Comparison of ENCODE assay signal across 11 cellular contexts in genomic region chr13:33126909-33127607, GRCh38.
DNase-seq lines count a peak whose midpoint lies in the region; ATAC-seq, FAIRE-seq and TF ChIP-seq lines count a peak whose summit lies in the region.
"Had no signal": no experiment of that assay in that cellular context is flagged by ENCODE, and none has a peak within 500 bp of the region (broad histone marks: within the 10 kb centered on the region; RNA-seq: fewer than 3 reads in every experiment).

No MANE protein-coding gene starts in this region.

- no peak for FAIRE-seq in pancreas (lab: Jason Lieb, UNC)

- H3K27me3 ChIP-seq in A673 (replicated peaks; ENCODE audit: insufficient read depth, low read depth, low read length, poor library complexity) (no peaks in the 10 kb centered on the region), SJCRH30 (no peaks in the 10 kb centered on the region), pancreas (no peaks in the 10 kb centered on the region), Peyer's patch (no peaks in the 10 kb centered on the region)

- no TSS peak for BruUV-seq in A673 (replicated peaks; lab: Mats Ljungman, UMichigan)

- POLR2A ChIA-PET in A673 (lab: Charles Lee; ENCODE audit: low non-redundant PET): interaction anchor here (0.7 kb wide), 1 partner anchor 228 kb away, joined by 3 read pairs; no protein-coding TSS in a partner anchor
- POLR2A ChIA-PET in activated CD4-positive, alpha-beta T cell treated with anti-CD3 and anti-CD28 coated beads for 36 hours (lab: Charles Lee): no interaction called here

- H3K4me3 Mint-ChIP-seq in glutamatergic neuron (ENCODE audit: unreplicated experiment): no peak overlapping the region
- no peak overlapping the region for H3K4me3 Mint-ChIP-seq in activated CD4-positive, alpha-beta T cell treated with anti-CD3 and anti-CD28 coated beads for 36 hours
- H3K4me3 Mint-ChIP-seq: activated T-cell treated with anti-CD3 and anti-CD28 coated beads, Interleukin-2, amount 50 U/mL, for 4 hours had no signal

- H3K27ac ChIP-seq in A673 (ENCODE audit: low read depth, low read length, poor library complexity, severe bottlenecking) (peak overlapping the region; percentile 98), SJCRH30 (peak overlapping the region; percentile 93), pancreas (peak overlapping the region in 3 of 4 donors; percentile 3 to 57 (median 50)), Peyer's patch (peak overlapping the region in 2 of 4 donors; percentile 14 to 76)

- TF ChIP-seq POLR2A in Peyer's patch (IDR thresholded peaks at IDR 0.05): no peak

- no peaks in the 10 kb centered on the region for H3K27me3 Mint-ChIP-seq in glutamatergic neuron (ENCODE audit: unreplicated experiment)
- H3K27me3 Mint-ChIP-seq in activated CD4-positive, alpha-beta T cell treated with anti-CD3 and anti-CD28 coated beads for 36 hours: peaks cover 2% of the 10 kb centered on the region

- H3K4me3 ChIP-seq in A673 (ENCODE audit: low read depth, low read length, poor library complexity, severe bottlenecking) (no peak overlapping the region), SJCRH30 (no peak overlapping the region), pancreas (no peak overlapping the region), Peyer's patch (no peak overlapping the region)

- WGBS in pancreas, 2 donors: 85 to 91% methylated on average over 16 of the region's 16 CpGs

- DNase-seq in A673 (ENCODE audit: low spot score) (no peak), SJCRH30 (peak; percentile 32 to 47), glutamatergic neuron (peak; percentile 32), pancreas (peak in 1 of 6 donors; percentile 60), Peyer's patch (no peak)
- no peak for DNase-seq in effector CD8-positive, alpha-beta T cell (lab: John Stamatoyannopoulos, UW)
- DNase-seq in activated CD4-positive, alpha-beta T cell treated with anti-CD3 and anti-CD28 coated beads for 36 hours: no peak
- DNase-seq: activated T-cell treated with anti-CD3 and anti-CD28 coated beads, Interleukin-2, amount 50 U/mL, for 4 hours; GF-D8; NCI-H1092 had no signal

- CTCF ChIA-PET in A673 (lab: Charles Lee): interaction anchor here (0.7 kb wide), 1 partner anchor 213 kb away, joined by 5 read pairs; no protein-coding TSS in a partner anchor
- CTCF ChIA-PET in activated CD4-positive, alpha-beta T cell treated with anti-CD3 and anti-CD28 coated beads for 36 hours (lab: Charles Lee): no interaction called here

- H3K36me3 ChIP-seq in A673 (ENCODE audit: insufficient read depth, low read length, poor library complexity, severe bottlenecking): peaks cover 52% of the 10 kb centered on the region
- H3K36me3 ChIP-seq in SJCRH30: peaks cover 39% of the 10 kb centered on the region; the same call in 1 of the 2 replicates
- peaks cover 0 to 35% (median 16%) of the 10 kb centered on the region in 3 donors for H3K36me3 ChIP-seq in pancreas
- H3K36me3 ChIP-seq in Peyer's patch: peaks cover 0 to 13% (median 0%) of the 10 kb centered on the region in 3 donors

- intact Hi-C loops in A673 (cut with micrococcal nuclease; ENCODE audit: unreplicated experiment) (no loop called here), pancreas (cut with DNase I) (no loop called here)
- intact Hi-C loops in activated CD4-positive, alpha-beta T cell treated with anti-CD3 and anti-CD28 coated beads for 36 hours (cut with DNase I, micrococcal nuclease): no loop called here

- H3K4me1 Mint-ChIP-seq in glutamatergic neuron (ENCODE audit: low read depth, unreplicated experiment): peaks cover 6% of the 10 kb centered on the region
- H3K4me1 Mint-ChIP-seq in activated CD4-positive, alpha-beta T cell treated with anti-CD3 and anti-CD28 coated beads for 36 hours: no peaks in the 10 kb centered on the region

- ATAC-seq in pancreas (peak in 2 of 4 donors; percentile 48 to 58), GM21529 (IDR thresholded peaks at IDR 0.05; ENCODE audit: unreplicated experiment) (no peak)
- ATAC-seq in activated CD4-positive, alpha-beta T cell treated with anti-CD3 and anti-CD28 coated beads for 36 hours: no peak
- ATAC-seq: activated T-cell treated with anti-CD3 and anti-CD28 coated beads, Interleukin-2, amount 50 U/mL, for 4 hours had no signal

- H3K4me1 ChIP-seq in A673 (ENCODE audit: insufficient read depth, low read length, poor library complexity, severe bottlenecking) (peaks cover 58% of the 10 kb centered on the region), SJCRH30 (peaks cover 30% of the 10 kb centered on the region), pancreas (peaks cover 0 to 12% (median 0%) of the 10 kb centered on the region in 3 donors), Peyer's patch (peaks cover 0 to 30% (median 2%) of the 10 kb centered on the region in 4 donors)

- peaks cover 13% of the 10 kb centered on the region for H3K36me3 Mint-ChIP-seq in glutamatergic neuron (ENCODE audit: unreplicated experiment)
- H3K36me3 Mint-ChIP-seq in activated CD4-positive, alpha-beta T cell treated with anti-CD3 and anti-CD28 coated beads for 36 hours (ENCODE audit: low read depth): no peaks in the 10 kb centered on the region

- peak overlapping the region; percentile 24 for H3K27ac Mint-ChIP-seq in glutamatergic neuron (ENCODE audit: unreplicated experiment)
- H3K27ac Mint-ChIP-seq in activated CD4-positive, alpha-beta T cell treated with anti-CD3 and anti-CD28 coated beads for 36 hours: no peak overlapping the region

- TF ChIP-seq CTCF in A673 (conservative IDR thresholded peaks at IDR 0.05; ENCODE audit: low read depth, low read length) (no peak), glutamatergic neuron (IDR thresholded peaks at IDR 0.05; ENCODE audit: partially characterized antibody, unreplicated experiment) (no peak), pancreas (IDR thresholded peaks at IDR 0.05) (no peak), Peyer's patch (IDR thresholded peaks at IDR 0.05) (no peak)

- peaks cover 3% of the 10 kb centered on the region for H3K9me3 Mint-ChIP-seq in glutamatergic neuron (ENCODE audit: unreplicated experiment)
- no peaks in the 10 kb centered on the region for H3K9me3 Mint-ChIP-seq in activated CD4-positive, alpha-beta T cell treated with anti-CD3 and anti-CD28 coated beads for 36 hours (ENCODE audit: low read depth)
- H3K9me3 Mint-ChIP-seq: activated T-cell treated with anti-CD3 and anti-CD28 coated beads, Interleukin-2, amount 50 U/mL, for 4 hours had no signal

- H3K9me3 ChIP-seq in A673 (ENCODE audit: low read depth, low read length, poor library complexity, severe bottlenecking) (no peaks in the 10 kb centered on the region), SJCRH30 (replicated peaks) (no peaks in the 10 kb centered on the region), pancreas (no peaks in the 10 kb centered on the region), Peyer's patch (no peaks in the 10 kb centered on the region)

Comparison
In these comparisons a context has a peak if more than half of its experiments do, and no peak if none do; other contexts are left out.
1. DNase-seq: peak in SJCRH30 (2 of 2) and glutamatergic neuron (single experiment); none in A673 (single experiment), Peyer's patch (0 of 3), effector CD8-positive, alpha-beta T cell (single experiment) and activated CD4-positive, alpha-beta T cell treated with anti-CD3 and anti-CD28 coated beads for 36 hours (single experiment).